ENCODE assay signal across 19 cellular contexts in the genomic region with DNA sequence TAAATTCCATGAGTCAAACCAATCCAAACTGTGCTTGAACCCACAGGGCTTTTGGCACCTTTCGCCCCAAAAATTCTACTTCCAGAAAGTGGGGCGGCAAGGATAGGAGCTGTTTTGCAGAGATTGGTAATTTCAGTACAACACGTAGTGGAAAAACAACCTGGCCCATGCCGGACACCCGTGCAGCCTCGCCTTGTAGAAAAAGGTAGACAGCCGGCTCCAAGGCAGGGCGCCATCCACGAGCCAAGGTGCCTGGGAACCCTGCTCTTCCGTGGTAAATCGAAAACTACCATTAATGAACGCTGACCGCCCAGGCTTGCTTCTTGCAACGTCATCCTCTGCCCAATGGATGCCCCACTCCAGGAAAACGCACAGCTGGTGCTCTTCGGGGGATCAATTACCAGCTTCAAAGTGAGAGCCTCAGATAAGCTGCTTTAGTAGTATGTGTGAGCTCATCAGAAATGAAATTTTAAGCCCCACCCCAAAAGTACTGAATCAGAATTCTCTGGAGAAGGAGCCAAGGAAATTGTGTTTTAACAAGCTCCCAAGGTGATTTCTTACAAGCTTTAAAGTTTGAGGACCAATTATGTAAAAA. TPM values are rescaled to one million over a fixed set of nuclear protein-coding genes. Genes with fewer than 3 reads are reported as not detected.
DNase-seq lines count a peak whose midpoint lies in the region; ATAC-seq and TF ChIP-seq lines count a peak whose summit lies in the region.
"Had no signal": no experiment of that assay in that cellular context is flagged by ENCODE, and none has a peak within 500 bp of the region (broad histone marks: within the 10 kb centered on the region; RNA-seq: fewer than 3 reads in every experiment).

No MANE protein-coding gene starts in this region.

- H3K27me3 ChIP-seq in A673 (replicated peaks; ENCODE audit: insufficient read depth, low read depth, low read length, poor library complexity), result no peaks in the 10 kb centered on the region

- no peaks in the 10 kb centered on the region for H3K9me3 ChIP-seq in A673 (ENCODE audit: low read depth, low read length, poor library complexity, severe bottlenecking)

- H3K4me1 ChIP-seq in A673 (ENCODE audit: insufficient read depth, low read length, poor library complexity, severe bottlenecking), result no peaks in the 10 kb centered on the region

- DNase-seq in A673 (ENCODE audit: low spot score) (peak; percentile 49), G401 (ENCODE audit: low spot score) (peak; percentile 83), NCI-H82 (lab: John Stamatoyannopoulos, UW) (peak; percentile 85), epithelial cell of esophagus (ENCODE audit: low read depth) (peak; percentile 12), NCI-H2081 (lab: John Stamatoyannopoulos, UW) (no peak)
- DNase-seq in activated CD4-positive, alpha-beta T cell treated with anti-CD3 and anti-CD28 coated beads, Interleukin-2, amount 50 U/mL, for 4 hours, result no peak
- DNase-seq: ACHN; CD4-positive, CD25-positive, alpha-beta regulatory T cell; DND-41; KG1; NCI-H1105; NCI-H1930; PC-3; T-cell; T1000 had no signal

- POLR2A ChIA-PET in A673 (lab: Charles Lee; ENCODE audit: low non-redundant PET), result no interaction called here

- intact Hi-C loops in A673 (cut with micrococcal nuclease; ENCODE audit: unreplicated experiment), result no loop called here

- H3K27ac ChIP-seq in A673 (ENCODE audit: low read depth, low read length, poor library complexity, severe bottlenecking), result no peak overlapping the region

- no peaks in the 10 kb centered on the region for H3K36me3 ChIP-seq in A673 (ENCODE audit: insufficient read depth, low read length, poor library complexity, severe bottlenecking)

- no TSS peak for BruUV-seq in A673 (replicated peaks; lab: Mats Ljungman, UMichigan)

- TF ChIP-seq CTCF in A673 (conservative IDR thresholded peaks at IDR 0.05; ENCODE audit: low read depth, low read length) (no peak), epithelial cell of esophagus (IDR thresholded peaks at IDR 0.05; ENCODE audit: insufficient read depth, low read depth, low read length, missing control alignments) (no peak)

- in situ Hi-C loops in G401 (cut with HindIII; ENCODE audit: low sequenced_read_pairs), result no loop called here

- ATAC-seq in HG03280 (IDR thresholded peaks at IDR 0.05; ENCODE audit: unreplicated experiment), result no peak
- no peak for ATAC-seq in GM19324 (IDR thresholded peaks at IDR 0.05; ENCODE audit: low FRiP score, unreplicated experiment)
- ATAC-seq: PC-3, T-cell had no signal

- CTCF ChIA-PET in A673 (lab: Charles Lee), result no interaction called here

- no peak overlapping the region for H3K4me3 ChIP-seq in A673 (ENCODE audit: low read depth, low read length, poor library complexity, severe bottlenecking)
- no peak overlapping the region for H3K4me3 ChIP-seq in epithelial cell of esophagus (ENCODE audit: low read length)

RNA-seq across cellular contexts. Expression of a gene that starts 1.8 kb away (rescaled TPM):
- not detected in 2 replicates for total RNA-seq in A673 (2021)
- not detected in 2 replicates for total RNA-seq in G401 (2014; rRNA removed; shearing (Covaris generic))
- total RNA-seq: MCF 10A, PC-3, SK-MEL-5 had no signal

RNA-seq across cellular contexts. Expression of a gene that starts 5.4 kb away (rescaled TPM):
- not detected in 2 replicates for total RNA-seq in A673 (2021)
- total RNA-seq in G401 (2014; rRNA removed; shearing (Covaris generic)), result not detected in 2 replicates
- total RNA-seq: CD4-positive, CD25-positive, alpha-beta regulatory T cell; MCF 10A; PC-3; SK-MEL-5; T-cell had no signal

RNA-seq across cellular contexts. Expression of a gene that starts 13.8 kb away (rescaled TPM):
- total RNA-seq in A673 (2021), result not detected in 2 replicates
- total RNA-seq in G401 (2014; rRNA removed; shearing (Covaris generic)), result not detected in 2 replicates
- total RNA-seq: CD4-positive, CD25-positive, alpha-beta regulatory T cell; MCF 10A; PC-3; SK-MEL-5; T-cell had no signal

RNA-seq across cellular contexts. Expression of a gene that starts 26.8 kb away (rescaled TPM):
- not detected in 2 replicates for total RNA-seq in A673 (2021)
- total RNA-seq in G401 (2014; rRNA removed; shearing (Covaris generic)), result not detected in 2 replicates
- total RNA-seq: MCF 10A, PC-3, SK-MEL-5 had no signal

Comparison
In these comparisons a context has a peak if more than half of its experiments do, and no peak if none do; other contexts are left out.
1. DNase-seq: peak in A673 (single experiment), G401 (single experiment), NCI-H82 (single experiment) and epithelial cell of esophagus (single experiment); none in activated CD4-positive, alpha-beta T cell treated with anti-CD3 and anti-CD28 coated beads, Interleukin-2, amount 50 U/mL, for 4 hours (0 of 2) and NCI-H2081 (0 of 2).